ENCODE assay signal across 8 cellular contexts in the genomic region with DNA sequence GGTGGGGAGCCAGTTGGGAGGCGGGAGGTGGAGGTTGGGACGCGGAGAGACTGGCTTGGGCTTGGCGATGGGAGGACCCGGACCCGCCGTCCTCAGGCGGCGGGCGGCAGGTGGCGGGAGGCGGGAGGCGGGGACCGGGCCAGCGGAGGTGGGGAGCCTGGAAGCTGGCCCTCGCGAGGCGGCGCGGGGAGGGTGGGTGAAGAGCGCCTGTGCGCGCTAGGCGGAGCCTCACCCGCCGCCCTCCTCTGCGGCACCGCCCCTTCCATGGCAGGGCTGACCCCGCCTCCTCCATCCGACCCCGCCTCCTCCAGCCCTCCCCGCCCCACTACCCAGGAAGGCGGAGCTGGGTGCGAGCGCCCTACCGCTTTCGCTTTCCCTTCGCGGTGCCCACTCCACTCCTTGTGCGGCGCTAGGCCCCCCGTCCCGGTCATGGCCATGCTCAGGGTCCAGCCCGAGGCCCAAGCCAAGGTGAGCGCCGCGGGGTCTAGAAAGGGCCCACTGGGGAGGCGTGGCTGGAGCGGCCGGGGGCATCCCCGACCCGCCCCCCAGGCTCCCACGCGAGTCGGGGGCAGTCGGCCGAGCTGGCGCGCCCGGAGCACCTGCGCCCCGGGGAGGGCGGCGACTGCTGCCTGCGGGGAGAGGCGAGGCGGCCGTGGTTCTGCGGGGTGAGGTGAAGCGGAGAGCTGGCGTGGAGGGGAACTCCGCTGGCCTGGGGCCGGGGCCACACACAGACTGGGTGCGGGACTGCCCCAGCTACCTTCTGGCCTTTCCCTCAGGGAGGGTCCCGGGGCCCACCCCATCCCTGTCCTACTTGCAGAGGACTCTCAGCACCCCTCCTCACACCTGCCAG. TPM values are rescaled to one million over a fixed set of nuclear protein-coding genes. Genes with fewer than 3 reads are reported as not detected.
A peak's percentile ranks its signal among the peaks of the same experiment; 100 is the strongest.
DNase-seq lines count a peak whose midpoint lies in the region; ATAC-seq and TF ChIP-seq lines count a peak whose summit lies in the region.

A gene (plus strand): TSS at position 361 of the 850 bp plus-strand sequence. CDS start 69 bp downstream, at position 430.

- 0% methylated on average over 11 to 19 of the region's 75 CpGs for WGBS in transverse colon (ENCODE audit: low coverage in 1 of 2), 2 donors

- peak within 1 kb of the TSS; percentile 70 to 98 (median 84) for H3K4me3 ChIP-seq in transverse colon

- DNase-seq in NCI-H128 (lab: John Stamatoyannopoulos, UW; ENCODE audit: unreplicated experiment) (peak; percentile 81), SW 1271 (lab: John Stamatoyannopoulos, UW) (peak; percentile 53 to 86), Right ventricle myocardium superior (peak; percentile 96), pons (ENCODE audit: low spot score) (peak; percentile 87), transverse colon (peak; percentile 97)
- peak; percentile 81 for DNase-seq in activated naive CD8-positive, alpha-beta T cell treated with anti-CD3 and anti-CD28 coated beads, Interleukin-2, amount 50 U/mL, for 16 hours (ENCODE audit: low read depth, low spot score)

- peak within 1 kb of the TSS; percentile 89 to 98 (median 95) for H3K27ac ChIP-seq in transverse colon

- TF ChIP-seq CTCF in transverse colon (IDR thresholded peaks at IDR 0.05), result no peak

- no peaks in the 10 kb centered on the region for H3K27me3 ChIP-seq in transverse colon

- TF ChIP-seq POLR2A in GM10847 (IDR thresholded peaks at IDR 0.05; ENCODE audit: extremely low read depth, insufficient read length) (peak; percentile 56), transverse colon (IDR thresholded peaks at IDR 0.05) (peak; percentile 63)

- H3K9me3 ChIP-seq in transverse colon, result no peaks in the 10 kb centered on the region

- H3K36me3 ChIP-seq in transverse colon, result peaks cover 0 to 19% (median 2%) of the 10 kb centered on the region in 4 donors

- intact Hi-C loops in Right ventricle myocardium superior (cut with DNase I), result no loop called here
- intact Hi-C loops in transverse colon (cut with DNase I; ENCODE audit: low total_unique reads), result loop anchor here (5.0 kb wide), 1 partner anchor 161 kb away; a partner anchor contains a TSS

- in situ Hi-C loops in transverse colon (cut with MboI; ENCODE audit: low pct_ligation_motif_present in 1 of 4, low pct_unique_long_range_greater_than_20kb in 1 of 4, low sequenced_read_pairs in 3 of 4), result no loop called here

- TF ChIP-seq EP300 in transverse colon (IDR thresholded peaks at IDR 0.05; ENCODE audit: low read depth), result no peak

- ATAC-seq in HG02642 (IDR thresholded peaks at IDR 0.05; ENCODE audit: poor library complexity, unreplicated experiment) (peak; percentile 89), Right ventricle myocardium superior (ENCODE audit: poor library complexity) (peak; percentile 91)

- peaks cover 21 to 45% (median 30%) of the 10 kb centered on the region in 4 donors for H3K4me1 ChIP-seq in transverse colon

RNA-seq across cellular contexts. Expression of the gene that starts here (rescaled TPM):
- 129 TPM for total RNA-seq in Right ventricle myocardium superior
- total RNA-seq in transverse colon, result 100 to 1,000 TPM in 2 of 4 donors, 10 to 100 TPM in 2; 38.8 to 198 (median 132) TPM

Comparison
In these comparisons a context has a peak if more than half of its experiments do, and no peak if none do; other contexts are left out.
1. Peak in every context shown above with its lines: DNase-seq, ATAC-seq, H3K4me3 ChIP-seq and H3K27ac ChIP-seq.